In the genomic region with DNA sequence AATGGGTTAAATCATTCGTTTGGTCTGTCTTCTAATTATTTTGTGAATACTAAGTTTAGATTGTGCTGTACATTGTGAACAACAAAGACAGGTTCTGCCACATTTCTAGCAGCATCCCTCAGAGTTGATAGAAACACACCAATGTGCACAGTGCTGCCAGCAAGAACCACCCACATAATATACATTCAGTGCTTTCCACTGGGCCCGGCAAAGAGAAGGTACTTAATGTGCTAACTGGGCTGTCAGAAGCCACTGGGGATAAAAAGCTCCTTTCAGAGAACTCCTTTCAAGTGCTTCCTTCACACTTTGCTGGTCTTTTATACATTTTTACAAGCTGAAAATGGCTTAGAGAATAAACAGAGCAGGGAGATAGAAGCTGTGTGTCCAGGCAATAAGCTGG, we compare ENCODE assay signal across 25 cellular contexts. TPM values are rescaled to one million over a fixed set of nuclear protein-coding genes. Genes with fewer than 3 reads are reported as not detected.
"Had no signal": no experiment of that assay in that cellular context is flagged by ENCODE, and none has a peak within 500 bp of the region (broad histone marks: within the 10 kb centered on the region; RNA-seq: fewer than 3 reads in every experiment).

No MANE protein-coding gene starts in this region.

- H3K4me1 ChIP-seq: adrenal gland, breast epithelium, SJSA1 had no signal

- H3K27ac ChIP-seq: adrenal gland, breast epithelium, SJSA1 had no signal

- DNase-seq: activated CD4-positive, alpha-beta T cell treated with anti-CD3 and anti-CD28 coated beads for 48 hours; activated CD4-positive, alpha-beta T cell treated with anti-CD3 and anti-CD28 coated beads, Interleukin-2, amount 50 U/mL, for 4 hours; activated CD4-positive, CD25-positive, alpha-beta regulatory T cell treated with anti-CD3 and anti-CD28 coated beads, Interleukin-2, amount 50 U/mL, for 72 hours; activated CD8-positive, alpha-beta memory T cell treated with anti-CD3 and anti-CD28 coated beads, Interleukin-2, amount 50 U/mL, for 48 hours; activated CD8-positive, alpha-beta T cell treated with anti-CD3 and anti-CD28 coated beads, Interleukin-2, amount 10 ng/mL, durations not matched to agents 7 days and 5 days; activated naive CD4-positive, alpha-beta T cell treated with anti-CD3 and anti-CD28 coated beads, Interleukin-2, amount 50 U/mL, for 16 hours; activated naive CD8-positive, alpha-beta T cell treated with anti-CD3 and anti-CD28 coated beads, Interleukin-2, amount 10 ng/mL, durations not matched to agents 7 days and 5 days; activated T-cell treated with anti-CD3 and anti-CD28 coated beads, Interleukin-2, amount 50 U/mL, for 1 hour; adrenal gland; caudate nucleus; KBM-7; NCI-H1092; NCI-H1436 treated with DMSO at 0.1 percent for 48 hours; NCI-H187 treated with DMSO at 0.1 percent for 48 hours; NCI-H2081 treated with DMSO at 0.1 percent for 48 hours; NCI-H446; NCI-H524; PC-3; SHP77 had no signal

- H3K36me3 ChIP-seq: adrenal gland, breast epithelium, SJSA1 had no signal

- H3K4me3 ChIP-seq: adrenal gland, breast epithelium, SJSA1 had no signal

- H3K9me3 ChIP-seq: adrenal gland, breast epithelium, SJSA1 had no signal

- H3K27me3 ChIP-seq: adrenal gland, breast epithelium, SJSA1 had no signal

- ATAC-seq: activated CD8-positive, alpha-beta T cell treated with anti-CD3 and anti-CD28 coated beads, Interleukin-2, amount 10 ng/mL, durations not matched to agents 7 days and 5 days; PC-3; SK-N-SH treated with all-trans-retinoic acid at 6 μM for 48 hours; WTC11 had no signal

RNA-seq across cellular contexts. Expression of gene CAPN13, which starts 58.0 kb away (rescaled TPM):
- total RNA-seq: activated CD8-positive, alpha-beta T cell treated with anti-CD3 and anti-CD28 coated beads, Interleukin-2, amount 10 ng/mL, durations not matched to agents 7 days and 5 days; activated naive CD8-positive, alpha-beta T cell treated with anti-CD3 and anti-CD28 coated beads, Interleukin-2, amount 10 ng/mL, durations not matched to agents 7 days and 5 days; aorta; M059J; SJSA1 had no signal
